ENCODE assay signal across 1 cellular context in genomic region chr12:95646781-95647184, GRCh38.
TF ChIP-seq lines count a peak whose summit lies in the region.

No MANE protein-coding gene starts in this region.

TF ChIP-seq in A549, 52 proteins besides CTCF, POLR2A, EP300 and RAD21 (continued from another document):
- TF ChIP-seq HMGXB4 (CRISPR knock-in tag; IDR thresholded peaks at IDR 0.05; ENCODE audit: borderline replicate concordance) (no peak), CHD2 (IDR thresholded peaks at IDR 0.05; ENCODE audit: low read length, partially characterized antibody) (no peak), FOSL2 (IDR thresholded peaks at IDR 0.05) (no peak), FOSL2 (CRISPR knock-in tag; IDR thresholded peaks at IDR 0.05) (no peak), MAFK (IDR thresholded peaks at IDR 0.05; ENCODE audit: partially characterized antibody) (no peak), USF2 (IDR thresholded peaks at IDR 0.05) (no peak), ESRRA (IDR thresholded peaks at IDR 0.05; ENCODE audit: borderline replicate concordance, low read length) (no peak), ZC3H11A (IDR thresholded peaks at IDR 0.05) (no peak), SREBF2 (IDR thresholded peaks at IDR 0.05) (no peak), E2F6 (IDR thresholded peaks at IDR 0.05; ENCODE audit: borderline replicate concordance, low read depth) (no peak), NR3C1 (IDR thresholded peaks at IDR 0.05) (no peak), SMC3 (IDR thresholded peaks at IDR 0.05) (no peak), RFX5 (IDR thresholded peaks at IDR 0.05) (no peak), CHD4 (IDR thresholded peaks at IDR 0.05; ENCODE audit: borderline replicate concordance) (no peak), HOXB13 (CRISPR knock-in tag; IDR thresholded peaks at IDR 0.05; ENCODE audit: low read depth) (no peak)
